ENCODE assay signal across 8 cellular contexts in the genomic region with DNA sequence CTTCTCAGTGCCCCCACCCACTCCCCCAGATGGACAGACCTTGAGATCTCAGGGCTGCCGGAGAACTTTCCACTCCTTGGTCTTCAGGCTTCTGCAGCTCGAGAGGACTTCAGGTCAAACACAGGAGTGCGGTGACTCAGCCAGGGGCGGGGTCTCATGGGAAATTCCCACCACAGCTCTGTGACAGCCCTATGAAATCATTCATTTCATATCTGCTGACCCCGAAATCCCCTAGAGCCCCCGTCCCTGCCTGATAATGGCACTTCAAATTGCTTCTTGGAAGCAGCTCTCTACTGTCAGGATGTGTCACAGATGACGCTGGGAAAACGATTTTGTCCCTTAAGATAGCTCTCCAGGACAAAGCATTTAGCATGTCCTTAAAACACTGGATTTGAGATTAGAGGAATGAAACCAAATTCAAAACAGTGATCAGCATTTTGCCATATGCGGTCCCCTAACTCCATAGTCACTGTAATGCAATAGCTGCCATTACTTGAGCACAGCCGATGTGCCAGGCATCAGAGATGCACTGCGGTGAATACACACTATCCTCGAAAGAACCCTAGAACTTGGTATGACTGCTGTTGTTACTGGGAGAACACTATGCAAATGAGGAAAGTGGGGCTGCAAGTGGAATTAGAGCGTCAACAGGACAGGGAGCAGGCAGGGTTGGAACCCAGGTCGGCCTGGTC. TPM values are rescaled to one million over a fixed set of nuclear protein-coding genes. Genes with fewer than 3 reads are reported as not detected.
DNase-seq lines count a peak whose midpoint lies in the region; ATAC-seq, FAIRE-seq and TF ChIP-seq lines count a peak whose summit lies in the region.

A gene (minus strand): TSS at position 95 of the 692 bp plus-strand sequence. CDS start 845 bp downstream, outside the sequence.

- H3K36me3 Mint-ChIP-seq in stimulated activated effector memory CD8-positive, alpha-beta T cell treated with anti-CD3 and anti-CD28 coated beads, Interleukin-12 subunit alpha, Interleukin-12 subunit beta, amount 100 ng/mL, for 72 hours: peaks cover 56% of the 10 kb centered on the region

- TF ChIP-seq POLR2A in A549 (IDR thresholded peaks at IDR 0.05; ENCODE audit: low read length): no peak

- 37% methylated on average over 14 of the region's 14 CpGs for WGBS in A549 (ENCODE audit: missing lambda C conversion rate)
- 50 to 62% methylated on average over 14 of the region's 14 CpGs for WGBS in lung, 2 donors

- H3K9me3 ChIP-seq in A549 (no peaks in the 10 kb centered on the region), lung (ENCODE audit: control insufficient read depth in 2 of 2, insufficient read depth in 1 of 2, low read length in 1 of 2) (no peaks in the 10 kb centered on the region)

- H3K4me2 ChIP-seq in A549: peak within 1 kb of the TSS; percentile 65

- ATAC-seq in A549 (peak; percentile 75 to 91), lung (ENCODE audit: insufficient read depth, low FRiP score) (no peak), HG03039 (IDR thresholded peaks at IDR 0.05; ENCODE audit: unreplicated experiment) (no peak), GM19395 (IDR thresholded peaks at IDR 0.05; ENCODE audit: unreplicated experiment) (no peak)
- ATAC-seq in stimulated activated effector memory CD8-positive, alpha-beta T cell treated with anti-CD3 and anti-CD28 coated beads, Interleukin-12 subunit alpha, Interleukin-12 subunit beta, amount 100 ng/mL, for 72 hours: peak; percentile 92

- DNase-seq in A549 (ENCODE audit: low read depth in 1 of 2, low spot score in 1 of 2) (peak; percentile 40 to 77), LHCN-M2 (ENCODE audit: low read depth) (peak; percentile 30), lung (ENCODE audit: low spot score) (peak; percentile 31), globus pallidus (ENCODE audit: low spot score) (no peak)
- DNase-seq in activated T-cell treated with anti-CD3 and anti-CD28 coated beads, Interleukin-2, amount 50 U/mL, for 1 hour: peak; percentile 68
- DNase-seq in stimulated activated effector memory CD8-positive, alpha-beta T cell treated with anti-CD3 and anti-CD28 coated beads, Interleukin-12 subunit alpha, Interleukin-12 subunit beta, amount 100 ng/mL, for 72 hours (ENCODE audit: low spot score in 2 of 2): peak; percentile 64 to 91

- H3K36me3 ChIP-seq in lung (ENCODE audit: control insufficient read depth in 2 of 2, insufficient read depth in 2 of 2, low read length in 2 of 2): no peaks in the 10 kb centered on the region

- peaks cover 73% of the 10 kb centered on the region for H3K4me1 Mint-ChIP-seq in stimulated activated effector memory CD8-positive, alpha-beta T cell treated with anti-CD3 and anti-CD28 coated beads, Interleukin-12 subunit alpha, Interleukin-12 subunit beta, amount 100 ng/mL, for 72 hours

- TF ChIP-seq EP300 in A549 (IDR thresholded peaks at IDR 0.05): no peak

- TF ChIP-seq CTCF in A549 (IDR thresholded peaks at IDR 0.05) (no peak), lung (IDR thresholded peaks at IDR 0.05; ENCODE audit: control extremely low read depth, extremely low read depth) (no peak)

- POLR2A ChIA-PET in A549 (lab: Yijun Ruan, JAX): interaction anchor here (0.6 to 1.9 kb wide), 2 partner anchors 20 to 877 kb away, joined by 4 to 8 read pairs; a partner anchor contains a TSS

- CTCF ChIA-PET in A549 (lab: Yijun Ruan, JAX): interaction anchor here (1.5 kb wide), 1 partner anchor 272 kb away, joined by 6 read pairs; no protein-coding TSS in a partner anchor

- H3K27ac Mint-ChIP-seq in stimulated activated effector memory CD8-positive, alpha-beta T cell treated with anti-CD3 and anti-CD28 coated beads, Interleukin-12 subunit alpha, Interleukin-12 subunit beta, amount 100 ng/mL, for 72 hours: peak within 1 kb of the TSS; percentile 96

- H3K27me3 ChIP-seq in lung (ENCODE audit: control insufficient read depth, insufficient read depth): no peaks in the 10 kb centered on the region

- H3K27ac ChIP-seq in A549 (peak within 1 kb of the TSS in 1 of 2 experiments; percentile 67; a peak in 3 of 6 replicates), lung (ENCODE audit: low read depth in 1 of 2, low read length in 1 of 2) (no peak within 1 kb of the TSS)

- TF ChIP-seq RAD21 in A549 (conservative IDR thresholded peaks at IDR 0.05 in 1 of 2, IDR thresholded peaks at IDR 0.05 in 1 of 2): no peak

- FAIRE-seq in A549 (lab: Jason Lieb, UNC): no peak

- H3K4me3 Mint-ChIP-seq in stimulated activated effector memory CD8-positive, alpha-beta T cell treated with anti-CD3 and anti-CD28 coated beads, Interleukin-12 subunit alpha, Interleukin-12 subunit beta, amount 100 ng/mL, for 72 hours: peak within 1 kb of the TSS; percentile 93

- H3K9me3 Mint-ChIP-seq in stimulated activated effector memory CD8-positive, alpha-beta T cell treated with anti-CD3 and anti-CD28 coated beads, Interleukin-12 subunit alpha, Interleukin-12 subunit beta, amount 100 ng/mL, for 72 hours: no peaks in the 10 kb centered on the region

- no peak within 1 kb of the TSS for H3K4me3 ChIP-seq in A549
- no peak within 1 kb of the TSS for H3K4me3 ChIP-seq in lung

- H3K4me1 ChIP-seq in A549: peaks cover 24% of the 10 kb centered on the region
- H3K4me1 ChIP-seq in lung (ENCODE audit: control insufficient read depth in 2 of 2, insufficient read depth in 2 of 2, low read length in 2 of 2): peaks cover 0 to 7% of the 10 kb centered on the region in 2 donors

TF ChIP-seq in A549, 52 proteins besides CTCF, POLR2A, EP300 and RAD21:
- TF ChIP-seq HOXA7 (CRISPR knock-in tag; IDR thresholded peaks at IDR 0.05): no peak
- TF ChIP-seq FOSL2 (IDR thresholded peaks at IDR 0.05): no peak
- peak; percentile 30; the same call in 1 of the 2 replicates for TF ChIP-seq FOSL2 (CRISPR knock-in tag; IDR thresholded peaks at IDR 0.05)

RNA-seq across cellular contexts. Expression of the gene that starts here (rescaled TPM):
- 3.2 and 3.4 TPM in 2 replicates for polyA plus RNA-seq in A549 (2011; rRNA removed)
- polyA plus RNA-seq in A549 (2012; cell fraction: cytosol; rRNA removed): 0.87 and 1.0 TPM in 2 replicates
- polyA plus RNA-seq in A549 (2012; cell fraction: nucleus; rRNA removed): 0.83 and 1.5 TPM in 2 replicates
- 0.75 to 1.8 TPM (median 1.0 TPM) in 3 replicates for polyA plus RNA-seq in A549 (2017; fragmentation: RNase III; extraction: RNeasy Plus Mini Kit Qiagen cat#74134 plus additional on column Dnase treatment)
- 1.9 and 4.2 TPM in 2 replicates for polyA minus RNA-seq in A549 (2011; rRNA and poly(A)+ RNA removed)
- 0.06 TPM in 1 of 2 replicates, not detected in the other for total RNA-seq in LHCN-M2 (2014; rRNA removed)
- polyA plus RNA-seq in LHCN-M2 (2012): 0.10 TPM
- total RNA-seq in lung: under 1 TPM; 0.64 to 0.65 TPM
- polyA plus RNA-seq in lung: 1 to 10 TPM in 1 of 2 donors, under 1 TPM in 1; 0.45 to 2.0 TPM

Comparison
In these comparisons a context has a peak if more than half of its experiments do, and no peak if none do; other contexts are left out.
1. Peak in DNase-seq in LHCN-M2; RNA of the gene not detected or under 1 TPM.
2. ATAC-seq: peak in A549 (2 of 2) and stimulated activated effector memory CD8-positive, alpha-beta T cell treated with anti-CD3 and anti-CD28 coated beads, Interleukin-12 subunit alpha, Interleukin-12 subunit beta, amount 100 ng/mL, for 72 hours (single experiment); none in lung (single experiment), HG03039 (single experiment) and GM19395 (single experiment).